In the genomic region with DNA sequence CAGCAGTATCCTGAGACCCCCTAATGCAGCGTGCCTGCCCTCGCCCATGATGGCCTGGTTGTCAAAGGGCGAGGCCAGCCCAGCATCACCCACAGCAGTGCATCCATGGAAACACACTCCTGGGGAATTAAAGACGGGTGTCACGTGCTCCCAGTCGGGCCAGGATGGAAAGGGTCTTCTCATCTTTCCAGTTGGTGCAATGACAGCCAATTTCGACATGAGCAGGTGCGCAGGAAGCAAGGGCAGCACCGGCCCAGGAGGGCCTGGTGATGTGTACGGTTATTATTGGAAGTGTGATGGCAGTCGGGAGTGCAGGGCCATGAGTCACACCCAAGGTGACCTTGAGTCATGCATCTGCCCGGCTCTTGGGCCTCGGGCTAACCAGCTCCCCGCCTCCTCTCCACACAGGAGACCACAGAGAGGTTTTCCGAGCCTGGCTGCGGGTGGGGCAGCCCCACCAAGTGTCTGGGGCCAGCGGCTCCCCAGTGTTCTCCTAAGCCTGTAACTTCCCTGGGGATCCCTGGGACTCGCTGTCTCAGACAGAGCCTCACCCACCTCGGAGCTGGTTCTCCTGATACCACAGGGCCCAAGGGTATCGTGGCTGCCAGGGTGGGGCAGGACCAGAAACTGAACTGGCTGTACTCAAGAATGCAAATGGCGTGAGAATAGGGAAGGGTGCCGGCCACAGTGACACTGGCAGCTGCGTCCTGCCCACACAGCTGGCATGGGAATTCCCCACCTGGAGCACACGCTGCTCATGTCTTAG, we compare ENCODE assay signal across 8 cellular contexts.
DNase-seq lines count a peak whose midpoint lies in the region; ATAC-seq, FAIRE-seq and TF ChIP-seq lines count a peak whose summit lies in the region.

No MANE protein-coding gene starts in this region.

- peaks cover 7% of the 10 kb centered on the region for H3K4me1 Mint-ChIP-seq in stimulated activated naive CD8-positive, alpha-beta T cell treated with anti-CD3 and anti-CD28 coated beads, Interleukin-15, amount 100 ng/mL, for 72 hours
- H3K4me1 Mint-ChIP-seq in activated CD4-positive, alpha-beta T cell treated with anti-CD3 and anti-CD28 coated beads, Interleukin-2, amount 10 ng/mL, durations not matched to agents 24 days and 14 days, result peaks cover 5% of the 10 kb centered on the region

- 73% methylated on average over 3 of the region's 24 CpGs; no CpG with 5 or more reads in 1 of the 2 donors for WGBS in gastroesophageal sphincter (ENCODE audit: low coverage in 1 of 2), 2 donors

- H3K36me3 ChIP-seq in gastroesophageal sphincter, result no peaks in the 10 kb centered on the region

- H3K27ac ChIP-seq in gastroesophageal sphincter, result no peak overlapping the region

- ATAC-seq in stimulated activated naive CD8-positive, alpha-beta T cell treated with anti-CD3 and anti-CD28 coated beads, Interleukin-15, amount 100 ng/mL, for 72 hours, result peak; percentile 42
- no peak for ATAC-seq in gastroesophageal sphincter

- DNase-seq in GM10266 (ENCODE audit: extremely low spot score) (peak; percentile 59), H54 (ENCODE audit: insufficient read length, low spot score) (peak; percentile 100), NCI-H226 (peak; percentile 13), epidermal melanocyte (ENCODE audit: insufficient read length, low spot score) (peak; percentile 53)
- DNase-seq in stimulated activated naive CD8-positive, alpha-beta T cell treated with anti-CD3 and anti-CD28 coated beads, Interleukin-15, amount 100 ng/mL, for 72 hours, result no peak
- DNase-seq in stimulated activated naive CD4-positive, alpha-beta T cell (lab: John Stamatoyannopoulos, UW), result no peak
- no peak for DNase-seq in activated CD4-positive, alpha-beta T cell treated with anti-CD3 and anti-CD28 coated beads, Interleukin-2, amount 10 ng/mL, durations not matched to agents 24 days and 14 days

- peaks cover 14% of the 10 kb centered on the region for H3K27me3 Mint-ChIP-seq in stimulated activated naive CD8-positive, alpha-beta T cell treated with anti-CD3 and anti-CD28 coated beads, Interleukin-15, amount 100 ng/mL, for 72 hours
- H3K27me3 Mint-ChIP-seq in activated CD4-positive, alpha-beta T cell treated with anti-CD3 and anti-CD28 coated beads, Interleukin-2, amount 10 ng/mL, durations not matched to agents 24 days and 14 days, result no peaks in the 10 kb centered on the region

- no peak overlapping the region for H3K4me3 ChIP-seq in gastroesophageal sphincter

- TF ChIP-seq POLR2A in H54 (IDR thresholded peaks at IDR 0.05; ENCODE audit: low read depth, low read length) (no peak), gastroesophageal sphincter (IDR thresholded peaks at IDR 0.05) (no peak)

- no peak overlapping the region for H3K4me3 Mint-ChIP-seq in stimulated activated naive CD8-positive, alpha-beta T cell treated with anti-CD3 and anti-CD28 coated beads, Interleukin-15, amount 100 ng/mL, for 72 hours
- H3K4me3 Mint-ChIP-seq in activated CD4-positive, alpha-beta T cell treated with anti-CD3 and anti-CD28 coated beads, Interleukin-2, amount 10 ng/mL, durations not matched to agents 24 days and 14 days, result no peak overlapping the region

- no peak for TF ChIP-seq CTCF in GM10266 (IDR thresholded peaks at IDR 0.05; ENCODE audit: control insufficient read depth, insufficient read depth, low read depth, missing control alignments)
- no peak for TF ChIP-seq CTCF in gastroesophageal sphincter (IDR thresholded peaks at IDR 0.05)

- no peaks in the 10 kb centered on the region for H3K36me3 Mint-ChIP-seq in activated CD4-positive, alpha-beta T cell treated with anti-CD3 and anti-CD28 coated beads, Interleukin-2, amount 10 ng/mL, durations not matched to agents 24 days and 14 days (ENCODE audit: low read depth)

- peaks cover 0 to 10% (median 0%) of the 10 kb centered on the region in 3 donors for H3K9me3 ChIP-seq in gastroesophageal sphincter

- peaks cover 21% of the 10 kb centered on the region for H3K27me3 ChIP-seq in gastroesophageal sphincter

- no peak for TF ChIP-seq EP300 in gastroesophageal sphincter (IDR thresholded peaks at IDR 0.05)

- FAIRE-seq in H54 (lab: Jason Lieb, UNC), result peak; percentile 71

- intact Hi-C loops in activated CD4-positive, alpha-beta T cell treated with anti-CD3 and anti-CD28 coated beads, Interleukin-2, amount 10 ng/mL, durations not matched to agents 24 days and 14 days (cut with micrococcal nuclease), result no loop called here

- no peaks in the 10 kb centered on the region for H3K9me3 Mint-ChIP-seq in stimulated activated naive CD8-positive, alpha-beta T cell treated with anti-CD3 and anti-CD28 coated beads, Interleukin-15, amount 100 ng/mL, for 72 hours
- no peaks in the 10 kb centered on the region for H3K9me3 Mint-ChIP-seq in activated CD4-positive, alpha-beta T cell treated with anti-CD3 and anti-CD28 coated beads, Interleukin-2, amount 10 ng/mL, durations not matched to agents 24 days and 14 days

- H3K27ac Mint-ChIP-seq in stimulated activated naive CD8-positive, alpha-beta T cell treated with anti-CD3 and anti-CD28 coated beads, Interleukin-15, amount 100 ng/mL, for 72 hours, result no peak overlapping the region
- no peak overlapping the region for H3K27ac Mint-ChIP-seq in activated CD4-positive, alpha-beta T cell treated with anti-CD3 and anti-CD28 coated beads, Interleukin-2, amount 10 ng/mL, durations not matched to agents 24 days and 14 days

- H3K4me1 ChIP-seq in gastroesophageal sphincter, result no peaks in the 10 kb centered on the region

Comparison
In these comparisons a context has a peak if more than half of its experiments do, and no peak if none do; other contexts are left out.
1. DNase-seq: peak in GM10266 (single experiment), H54 (single experiment), NCI-H226 (single experiment) and epidermal melanocyte (single experiment); none in stimulated activated naive CD8-positive, alpha-beta T cell treated with anti-CD3 and anti-CD28 coated beads, Interleukin-15, amount 100 ng/mL, for 72 hours (0 of 2), stimulated activated naive CD4-positive, alpha-beta T cell (0 of 6) and activated CD4-positive, alpha-beta T cell treated with anti-CD3 and anti-CD28 coated beads, Interleukin-2, amount 10 ng/mL, durations not matched to agents 24 days and 14 days (single experiment).